In genomic region chr11:27582686-27583085, GRCh38 we compare ENCODE assay signal across 1 cellular context.
TF ChIP-seq lines count a peak whose summit lies in the region.

No MANE protein-coding gene starts in this region.

TF ChIP-seq in GM23338, 12 proteins besides CTCF, POLR2A, EP300 and RAD21 (continued from another document):
- TF ChIP-seq ZNF462 (CRISPR knock-in tag; IDR thresholded peaks at IDR 0.05) (no peak), CREB1 (CRISPR knock-in tag; IDR thresholded peaks at IDR 0.05; ENCODE audit: low read depth) (no peak), EZH2phosphoT487 (IDR thresholded peaks at IDR 0.05; ENCODE audit: unreplicated experiment) (no peak), ETS1 (IDR thresholded peaks at IDR 0.05) (no peak), JUNB (IDR thresholded peaks at IDR 0.05; ENCODE audit: unreplicated experiment) (no peak), EZH2 (IDR thresholded peaks at IDR 0.05; ENCODE audit: low read depth, unreplicated experiment) (no peak), NANOG (IDR thresholded peaks at IDR 0.05; ENCODE audit: borderline replicate concordance) (no peak), ZNF114 (CRISPR knock-in tag; IDR thresholded peaks at IDR 0.05) (no peak), REST (IDR thresholded peaks at IDR 0.05; ENCODE audit: unreplicated experiment) (no peak), STAT1 (IDR thresholded peaks at IDR 0.05; ENCODE audit: unreplicated experiment) (no peak)
